Comparison of ENCODE assay signal across 1 cellular context in the genomic region with DNA sequence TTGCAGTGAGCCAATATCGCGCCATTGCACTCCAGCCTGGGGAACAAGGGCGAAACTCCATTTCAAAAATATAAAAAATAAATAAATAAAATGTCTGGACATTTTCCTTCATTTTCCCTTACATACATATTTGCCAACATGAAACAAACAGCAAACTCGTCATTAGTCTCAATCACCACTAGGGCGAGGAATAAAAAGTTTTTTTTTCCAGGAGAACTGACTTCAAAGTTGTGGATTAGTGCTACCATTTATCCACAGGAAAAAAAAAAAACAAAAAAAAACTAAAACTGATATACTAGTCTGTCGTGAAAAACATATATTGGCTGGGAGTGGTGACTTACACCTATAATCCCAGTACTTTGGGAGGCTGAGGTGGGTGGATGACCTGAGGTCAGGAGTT.
TF ChIP-seq lines count a peak whose summit lies in the region.

No MANE protein-coding gene starts in this region.

TF ChIP-seq in GM23338, 12 proteins besides CTCF, POLR2A, EP300 and RAD21 (continued from another document):
- TF ChIP-seq, protein P1, sequence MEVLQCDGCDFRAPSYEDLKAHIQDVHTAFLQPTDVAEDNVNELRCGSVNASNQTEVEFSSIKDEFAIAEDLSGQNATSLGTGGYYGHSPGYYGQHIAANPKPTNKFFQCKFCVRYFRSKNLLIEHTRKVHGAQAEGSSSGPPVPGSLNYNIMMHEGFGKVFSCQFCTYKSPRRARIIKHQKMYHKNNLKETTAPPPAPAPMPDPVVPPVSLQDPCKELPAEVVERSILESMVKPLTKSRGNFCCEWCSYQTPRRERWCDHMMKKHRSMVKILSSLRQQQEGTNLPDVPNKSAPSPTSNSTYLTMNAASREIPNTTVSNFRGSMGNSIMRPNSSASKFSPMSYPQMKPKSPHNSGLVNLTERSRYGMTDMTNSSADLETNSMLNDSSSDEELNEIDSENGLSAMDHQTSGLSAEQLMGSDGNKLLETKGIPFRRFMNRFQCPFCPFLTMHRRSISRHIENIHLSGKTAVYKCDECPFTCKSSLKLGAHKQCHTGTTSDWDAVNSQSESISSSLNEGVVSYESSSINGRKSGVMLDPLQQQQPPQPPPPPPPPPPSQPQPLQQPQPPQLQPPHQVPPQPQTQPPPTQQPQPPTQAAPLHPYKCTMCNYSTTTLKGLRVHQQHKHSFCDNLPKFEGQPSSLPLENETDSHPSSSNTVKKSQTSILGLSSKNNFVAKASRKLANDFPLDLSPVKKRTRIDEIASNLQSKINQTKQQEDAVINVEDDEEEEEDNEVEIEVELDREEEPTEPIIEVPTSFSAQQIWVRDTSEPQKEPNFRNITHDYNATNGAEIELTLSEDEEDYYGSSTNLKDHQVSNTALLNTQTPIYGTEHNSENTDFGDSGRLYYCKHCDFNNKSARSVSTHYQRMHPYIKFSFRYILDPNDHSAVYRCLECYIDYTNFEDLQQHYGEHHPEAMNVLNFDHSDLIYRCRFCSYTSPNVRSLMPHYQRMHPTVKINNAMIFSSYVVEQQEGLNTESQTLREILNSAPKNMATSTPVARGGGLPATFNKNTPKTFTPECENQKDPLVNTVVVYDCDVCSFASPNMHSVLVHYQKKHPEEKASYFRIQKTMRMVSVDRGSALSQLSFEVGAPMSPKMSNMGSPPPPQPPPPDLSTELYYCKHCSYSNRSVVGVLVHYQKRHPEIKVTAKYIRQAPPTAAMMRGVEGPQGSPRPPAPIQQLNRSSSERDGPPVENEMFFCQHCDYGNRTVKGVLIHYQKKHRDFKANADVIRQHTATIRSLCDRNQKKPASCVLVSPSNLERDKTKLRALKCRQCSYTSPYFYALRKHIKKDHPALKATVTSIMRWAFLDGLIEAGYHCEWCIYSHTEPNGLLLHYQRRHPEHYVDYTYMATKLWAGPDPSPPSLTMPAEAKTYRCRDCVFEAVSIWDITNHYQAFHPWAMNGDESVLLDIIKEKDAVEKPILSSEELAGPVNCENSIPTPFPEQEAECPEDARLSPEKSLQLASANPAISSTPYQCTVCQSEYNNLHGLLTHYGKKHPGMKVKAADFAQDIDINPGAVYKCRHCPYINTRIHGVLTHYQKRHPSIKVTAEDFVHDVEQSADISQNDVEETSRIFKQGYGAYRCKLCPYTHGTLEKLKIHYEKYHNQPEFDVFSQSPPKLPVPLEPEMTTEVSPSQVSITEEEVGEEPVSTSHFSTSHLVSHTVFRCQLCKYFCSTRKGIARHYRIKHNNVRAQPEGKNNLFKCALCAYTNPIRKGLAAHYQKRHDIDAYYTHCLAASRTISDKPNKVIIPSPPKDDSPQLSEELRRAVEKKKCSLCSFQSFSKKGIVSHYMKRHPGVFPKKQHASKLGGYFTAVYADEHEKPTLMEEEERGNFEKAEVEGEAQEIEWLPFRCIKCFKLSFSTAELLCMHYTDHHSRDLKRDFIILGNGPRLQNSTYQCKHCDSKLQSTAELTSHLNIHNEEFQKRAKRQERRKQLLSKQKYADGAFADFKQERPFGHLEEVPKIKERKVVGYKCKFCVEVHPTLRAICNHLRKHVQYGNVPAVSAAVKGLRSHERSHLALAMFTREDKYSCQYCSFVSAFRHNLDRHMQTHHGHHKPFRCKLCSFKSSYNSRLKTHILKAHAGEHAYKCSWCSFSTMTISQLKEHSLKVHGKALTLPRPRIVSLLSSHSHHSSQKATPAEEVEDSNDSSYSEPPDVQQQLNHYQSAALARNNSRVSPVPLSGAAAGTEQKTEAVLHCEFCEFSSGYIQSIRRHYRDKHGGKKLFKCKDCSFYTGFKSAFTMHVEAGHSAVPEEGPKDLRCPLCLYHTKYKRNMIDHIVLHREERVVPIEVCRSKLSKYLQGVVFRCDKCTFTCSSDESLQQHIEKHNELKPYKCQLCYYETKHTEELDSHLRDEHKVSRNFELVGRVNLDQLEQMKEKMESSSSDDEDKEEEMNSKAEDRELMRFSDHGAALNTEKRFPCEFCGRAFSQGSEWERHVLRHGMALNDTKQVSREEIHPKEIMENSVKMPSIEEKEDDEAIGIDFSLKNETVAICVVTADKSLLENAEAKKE (CRISPR knock-in tag; IDR thresholded peaks at IDR 0.05) = no peak
- TF ChIP-seq EZH2 (IDR thresholded peaks at IDR 0.05; ENCODE audit: low read depth, unreplicated experiment) (no peak), STAT1 (IDR thresholded peaks at IDR 0.05; ENCODE audit: unreplicated experiment) (no peak), NANOG (IDR thresholded peaks at IDR 0.05; ENCODE audit: borderline replicate concordance) (no peak), EZH2phosphoT487 (IDR thresholded peaks at IDR 0.05; ENCODE audit: unreplicated experiment) (no peak), JUNB (IDR thresholded peaks at IDR 0.05; ENCODE audit: unreplicated experiment) (no peak)
- TF ChIP-seq, protein P2, sequence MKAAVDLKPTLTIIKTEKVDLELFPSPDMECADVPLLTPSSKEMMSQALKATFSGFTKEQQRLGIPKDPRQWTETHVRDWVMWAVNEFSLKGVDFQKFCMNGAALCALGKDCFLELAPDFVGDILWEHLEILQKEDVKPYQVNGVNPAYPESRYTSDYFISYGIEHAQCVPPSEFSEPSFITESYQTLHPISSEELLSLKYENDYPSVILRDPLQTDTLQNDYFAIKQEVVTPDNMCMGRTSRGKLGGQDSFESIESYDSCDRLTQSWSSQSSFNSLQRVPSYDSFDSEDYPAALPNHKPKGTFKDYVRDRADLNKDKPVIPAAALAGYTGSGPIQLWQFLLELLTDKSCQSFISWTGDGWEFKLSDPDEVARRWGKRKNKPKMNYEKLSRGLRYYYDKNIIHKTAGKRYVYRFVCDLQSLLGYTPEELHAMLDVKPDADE (IDR thresholded peaks at IDR 0.05) = no peak
- TF ChIP-seq, protein P3, sequence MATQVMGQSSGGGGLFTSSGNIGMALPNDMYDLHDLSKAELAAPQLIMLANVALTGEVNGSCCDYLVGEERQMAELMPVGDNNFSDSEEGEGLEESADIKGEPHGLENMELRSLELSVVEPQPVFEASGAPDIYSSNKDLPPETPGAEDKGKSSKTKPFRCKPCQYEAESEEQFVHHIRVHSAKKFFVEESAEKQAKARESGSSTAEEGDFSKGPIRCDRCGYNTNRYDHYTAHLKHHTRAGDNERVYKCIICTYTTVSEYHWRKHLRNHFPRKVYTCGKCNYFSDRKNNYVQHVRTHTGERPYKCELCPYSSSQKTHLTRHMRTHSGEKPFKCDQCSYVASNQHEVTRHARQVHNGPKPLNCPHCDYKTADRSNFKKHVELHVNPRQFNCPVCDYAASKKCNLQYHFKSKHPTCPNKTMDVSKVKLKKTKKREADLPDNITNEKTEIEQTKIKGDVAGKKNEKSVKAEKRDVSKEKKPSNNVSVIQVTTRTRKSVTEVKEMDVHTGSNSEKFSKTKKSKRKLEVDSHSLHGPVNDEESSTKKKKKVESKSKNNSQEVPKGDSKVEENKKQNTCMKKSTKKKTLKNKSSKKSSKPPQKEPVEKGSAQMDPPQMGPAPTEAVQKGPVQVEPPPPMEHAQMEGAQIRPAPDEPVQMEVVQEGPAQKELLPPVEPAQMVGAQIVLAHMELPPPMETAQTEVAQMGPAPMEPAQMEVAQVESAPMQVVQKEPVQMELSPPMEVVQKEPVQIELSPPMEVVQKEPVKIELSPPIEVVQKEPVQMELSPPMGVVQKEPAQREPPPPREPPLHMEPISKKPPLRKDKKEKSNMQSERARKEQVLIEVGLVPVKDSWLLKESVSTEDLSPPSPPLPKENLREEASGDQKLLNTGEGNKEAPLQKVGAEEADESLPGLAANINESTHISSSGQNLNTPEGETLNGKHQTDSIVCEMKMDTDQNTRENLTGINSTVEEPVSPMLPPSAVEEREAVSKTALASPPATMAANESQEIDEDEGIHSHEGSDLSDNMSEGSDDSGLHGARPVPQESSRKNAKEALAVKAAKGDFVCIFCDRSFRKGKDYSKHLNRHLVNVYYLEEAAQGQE (IDR thresholded peaks at IDR 0.05; ENCODE audit: unreplicated experiment) = no peak
